21 cellular contexts compared by ENCODE assay signal in the genomic region with DNA sequence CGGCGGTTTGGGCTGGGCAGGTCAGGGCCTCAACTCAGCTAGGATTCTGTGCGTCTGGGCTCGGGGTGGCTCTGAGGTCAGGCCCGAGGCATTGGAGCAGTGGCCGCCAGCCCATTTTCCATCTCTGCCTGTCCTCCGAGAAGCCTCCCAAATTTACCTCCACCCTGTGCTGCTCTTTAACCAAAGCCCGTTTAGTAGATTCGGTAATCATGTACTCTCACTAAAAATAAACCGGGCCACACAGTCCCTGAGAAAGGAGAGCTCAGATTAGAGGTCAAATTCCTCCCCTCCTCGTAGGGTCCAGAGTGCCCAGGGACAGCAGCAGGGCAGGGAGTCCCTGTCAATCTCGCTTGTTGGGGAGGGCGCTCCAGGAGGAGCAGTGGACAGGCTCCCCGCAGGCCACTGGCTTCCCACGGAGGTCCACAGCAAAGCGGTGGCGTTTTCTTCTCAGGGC.
"Had no signal": no experiment of that assay in that cellular context is flagged by ENCODE, and none has a peak within 500 bp of the region (broad histone marks: within the 10 kb centered on the region; RNA-seq: fewer than 3 reads in every experiment).

No MANE protein-coding gene starts in this region.

- H3K27me3 Mint-ChIP-seq: activated CD8-positive, alpha-beta T cell treated with anti-CD3 and anti-CD28 coated beads for 36 hours; activated T-helper 17 cell treated with anti-CD3 and anti-CD28 coated beads, Interleukin-2, amount 50 U/mL, for 72 hours; T-cell had no signal

- H3K9me3 Mint-ChIP-seq: activated CD4-positive, alpha-beta T cell treated with anti-CD3 and anti-CD28 coated beads, Interleukin-2, amount 10 ng/mL, durations not matched to agents 7 days and 5 days; activated CD8-positive, alpha-beta T cell treated with anti-CD3 and anti-CD28 coated beads for 36 hours; activated naive CD4-positive, alpha-beta T cell treated with anti-CD3 and anti-CD28 coated beads, Interleukin-2, amount 50 U/mL, for 72 hours; activated T-cell treated with anti-CD3 and anti-CD28 coated beads, Interleukin-2, amount 50 U/mL, for 24 hours; activated T-helper 17 cell treated with anti-CD3 and anti-CD28 coated beads, Interleukin-2, amount 50 U/mL, for 72 hours; central memory CD8-positive, alpha-beta T cell; nephron; T-cell; T-helper 2 cell treated with Interferon-gamma antibody and Interleukin-4, amounts not matched to agents 5 μg/mL and 100 μg/mL, for 36 hours had no signal

- H3K36me3 ChIP-seq: ascending aorta, brain microvascular endothelial cell, esophagus muscularis mucosa, gastroesophageal sphincter, neutrophil, sigmoid colon, spleen, WERI-Rb-1 had no signal

- H3K4me3 Mint-ChIP-seq: activated CD4-positive, alpha-beta T cell treated with anti-CD3 and anti-CD28 coated beads, Interleukin-2, amount 10 ng/mL, durations not matched to agents 7 days and 5 days; activated CD8-positive, alpha-beta T cell treated with anti-CD3 and anti-CD28 coated beads for 36 hours; activated T-cell treated with anti-CD3 and anti-CD28 coated beads, Interleukin-2, amount 50 U/mL, for 24 hours; activated T-helper 17 cell treated with anti-CD3 and anti-CD28 coated beads, Interleukin-2, amount 50 U/mL, for 72 hours; central memory CD8-positive, alpha-beta T cell; nephron; T-cell; T-helper 2 cell treated with Interferon-gamma antibody and Interleukin-4, amounts not matched to agents 5 μg/mL and 100 μg/mL, for 36 hours had no signal

- H3K79me2 ChIP-seq: parathyroid adenoma had no signal

- ATAC-seq: activated CD8-positive, alpha-beta T cell treated with anti-CD3 and anti-CD28 coated beads for 36 hours; activated naive CD4-positive, alpha-beta T cell treated with anti-CD3 and anti-CD28 coated beads, Interleukin-2, amount 50 U/mL, for 72 hours; activated T-helper 17 cell treated with anti-CD3 and anti-CD28 coated beads, Interleukin-2, amount 50 U/mL, for 72 hours; gastroesophageal sphincter; T-cell had no signal

- H3K27ac Mint-ChIP-seq: activated CD4-positive, alpha-beta T cell treated with anti-CD3 and anti-CD28 coated beads, Interleukin-2, amount 10 ng/mL, durations not matched to agents 7 days and 5 days; activated CD8-positive, alpha-beta T cell treated with anti-CD3 and anti-CD28 coated beads for 36 hours; activated naive CD4-positive, alpha-beta T cell treated with anti-CD3 and anti-CD28 coated beads, Interleukin-2, amount 50 U/mL, for 72 hours; activated T-cell treated with anti-CD3 and anti-CD28 coated beads, Interleukin-2, amount 50 U/mL, for 24 hours; activated T-helper 17 cell treated with anti-CD3 and anti-CD28 coated beads, Interleukin-2, amount 50 U/mL, for 72 hours; nephron; T-cell; T-helper 2 cell treated with Interferon-gamma antibody and Interleukin-4, amounts not matched to agents 5 μg/mL and 100 μg/mL, for 36 hours had no signal

- DNase-seq: activated CD4-positive, alpha-beta T cell treated with anti-CD3 and anti-CD28 coated beads, Interleukin-2, amount 10 ng/mL, durations not matched to agents 7 days and 5 days; activated CD4-positive, CD25-positive, alpha-beta regulatory T cell treated with anti-CD3 and anti-CD28 coated beads, Interleukin-2, amount 50 U/mL, for 72 hours; activated CD8-positive, alpha-beta T cell treated with anti-CD3 and anti-CD28 coated beads for 36 hours; activated T-cell treated with anti-CD3 and anti-CD28 coated beads, Interleukin-2, amount 50 U/mL, for 24 hours; brain microvascular endothelial cell; sigmoid colon; spleen; stimulated activated CD4-positive, alpha-beta T cell treated with anti-CD3 and anti-CD28 coated beads, Interleukin-4, amount 100 ng/mL, for 1 hour; stimulated activated naive CD4-positive, alpha-beta T cell treated with Interleukin-2 at 50 U/mL for 16 hours; T-cell; WERI-Rb-1 had no signal

- H3K4me1 ChIP-seq: gastroesophageal sphincter, parathyroid adenoma, sigmoid colon, spleen had no signal

- H3K9me3 ChIP-seq: ascending aorta, esophagus muscularis mucosa, gastroesophageal sphincter, neutrophil, sigmoid colon, spleen had no signal

- H3K27ac ChIP-seq: brain microvascular endothelial cell, esophagus muscularis mucosa, gastroesophageal sphincter, neutrophil, parathyroid adenoma, sigmoid colon, spleen, WERI-Rb-1 had no signal

- H2AFZ ChIP-seq: parathyroid adenoma had no signal

- H3K27me3 ChIP-seq: ascending aorta, brain microvascular endothelial cell, esophagus muscularis mucosa, gastroesophageal sphincter, sigmoid colon, spleen had no signal

- H3K4me3 ChIP-seq: ascending aorta, esophagus muscularis mucosa, gastroesophageal sphincter, sigmoid colon, spleen had no signal

- H3K36me3 Mint-ChIP-seq: activated naive CD4-positive, alpha-beta T cell treated with anti-CD3 and anti-CD28 coated beads, Interleukin-2, amount 50 U/mL, for 72 hours; T-cell had no signal

- H3K4me1 Mint-ChIP-seq: activated CD4-positive, alpha-beta T cell treated with anti-CD3 and anti-CD28 coated beads, Interleukin-2, amount 10 ng/mL, durations not matched to agents 7 days and 5 days; central memory CD8-positive, alpha-beta T cell; nephron; T-cell had no signal
